ENCODE assay signal across 19 cellular contexts in genomic region chr3:167872941-167873340, GRCh38.
DNase-seq lines count a peak whose midpoint lies in the region; ATAC-seq and TF ChIP-seq lines count a peak whose summit lies in the region.
"Had no signal": no experiment of that assay in that cellular context is flagged by ENCODE, and none has a peak within 500 bp of the region (broad histone marks: within the 10 kb centered on the region; RNA-seq: fewer than 3 reads in every experiment).

No MANE protein-coding gene starts in this region.

- no peak overlapping the region for H3K4me3 Mint-ChIP-seq in glutamatergic neuron (ENCODE audit: unreplicated experiment)
- H3K4me3 Mint-ChIP-seq: activated CD8-positive, alpha-beta T cell treated with anti-CD3 and anti-CD28 coated beads for 36 hours; dendritic cell treated with granulocyte-macrophage colony-stimulating factor and Interleukin-4, amounts not matched to agents 40 ng/mL and 50 ng/mL, for 4 days; natural killer cell had no signal

- TF ChIP-seq CTCF in HCT116 (IDR thresholded peaks at IDR 0.05 in 2 of 3, conservative IDR thresholded peaks at IDR 0.05 in 1 of 3; ENCODE audit: borderline replicate concordance in 1 of 3, insufficient read depth in 1 of 3, low read depth in 2 of 3, low read length in 2 of 3), result peak in 2 of 3 experiments; percentile 32 to 51; a peak in 2 of 6 replicates
- peak; percentile 28 for TF ChIP-seq CTCF in RWPE2 (IDR thresholded peaks at IDR 0.05; ENCODE audit: poor library complexity, severe bottlenecking)
- TF ChIP-seq CTCF in glutamatergic neuron (IDR thresholded peaks at IDR 0.05; ENCODE audit: partially characterized antibody, unreplicated experiment), result peak; percentile 34

- H3K4me3 ChIP-seq in HCT116 (replicated peaks in 1 of 2; ENCODE audit: low read depth in 1 of 2, low read length in 2 of 2), result no peak overlapping the region
- no peak overlapping the region for H3K4me3 ChIP-seq in RWPE2 (ENCODE audit: severe bottlenecking)
- H3K4me3 ChIP-seq: gastroesophageal sphincter, skin epidermis, tibial nerve had no signal

- TF ChIP-seq POLR2A in HCT116 (IDR thresholded peaks at IDR 0.05; ENCODE audit: borderline replicate concordance, extremely low read depth, insufficient read depth, insufficient read length), result no peak

- TF ChIP-seq RAD21 in HCT116 (IDR thresholded peaks at IDR 0.05; ENCODE audit: low read depth), result no peak

- no peak overlapping the region for H3K27ac Mint-ChIP-seq in glutamatergic neuron (ENCODE audit: unreplicated experiment)
- H3K27ac Mint-ChIP-seq: activated CD8-positive, alpha-beta T cell treated with anti-CD3 and anti-CD28 coated beads for 36 hours; activated naive CD4-positive, alpha-beta T cell treated with anti-CD3 and anti-CD28 coated beads, Interleukin-2, amount 50 U/mL, for 72 hours; dendritic cell treated with granulocyte-macrophage colony-stimulating factor and Interleukin-4, amounts not matched to agents 40 ng/mL and 50 ng/mL, for 4 days; natural killer cell had no signal

- peaks cover 0 to 5% of the 10 kb centered on the region in 2 experiments; a peak in 2 of 4 replicates for H3K4me1 ChIP-seq in HCT116 (ENCODE audit: control insufficient read depth in 1 of 2, insufficient read depth in 2 of 2, low read length in 2 of 2)
- peaks cover 5% of the 10 kb centered on the region for H3K4me1 ChIP-seq in RWPE2 (ENCODE audit: insufficient read depth, poor library complexity, severe bottlenecking)

- H3K27me3 Mint-ChIP-seq in glutamatergic neuron (ENCODE audit: unreplicated experiment), result peaks cover 2% of the 10 kb centered on the region

- no peak overlapping the region for H3K9ac ChIP-seq in HCT116 (ENCODE audit: low read length)

- no peaks in the 10 kb centered on the region for H3K79me2 ChIP-seq in HCT116 (ENCODE audit: insufficient read depth, low read length)

- H3K4me1 Mint-ChIP-seq in glutamatergic neuron (ENCODE audit: low read depth, unreplicated experiment), result no peaks in the 10 kb centered on the region
- H3K4me1 Mint-ChIP-seq: natural killer cell had no signal

- RAD21 ChIA-PET in HCT116 (lab: Charles Lee; ENCODE audit: low non-redundant PET in 1 of 2, low total read pairs in 2 of 2, uncharacterized antibody in 2 of 2, unreplicated experiment in 2 of 2), result no interaction called here

- no TSS peak for BruUV-seq in HCT116 (replicated peaks; lab: Mats Ljungman, UMichigan)

- POLR2A ChIA-PET in HCT116 (lab: Charles Lee), result no interaction called here

- H3K36me3 Mint-ChIP-seq in glutamatergic neuron (ENCODE audit: unreplicated experiment), result no peaks in the 10 kb centered on the region
- H3K36me3 Mint-ChIP-seq: activated naive CD4-positive, alpha-beta T cell treated with anti-CD3 and anti-CD28 coated beads, Interleukin-2, amount 50 U/mL, for 72 hours; natural killer cell had no signal

- peak; percentile 73 for ATAC-seq in HCT116
- ATAC-seq in RWPE2 (ENCODE audit: low read depth), result no peak
- no peak for ATAC-seq in HG02884 (IDR thresholded peaks at IDR 0.05; ENCODE audit: unreplicated experiment)
- ATAC-seq: activated CD8-positive, alpha-beta T cell treated with anti-CD3 and anti-CD28 coated beads for 36 hours; activated naive CD4-positive, alpha-beta T cell treated with anti-CD3 and anti-CD28 coated beads, Interleukin-2, amount 50 U/mL, for 72 hours; gastroesophageal sphincter; natural killer cell had no signal

- H3K9me3 Mint-ChIP-seq in glutamatergic neuron (ENCODE audit: unreplicated experiment), result no peaks in the 10 kb centered on the region
- H3K9me3 Mint-ChIP-seq: activated CD8-positive, alpha-beta T cell treated with anti-CD3 and anti-CD28 coated beads for 36 hours; activated naive CD4-positive, alpha-beta T cell treated with anti-CD3 and anti-CD28 coated beads, Interleukin-2, amount 50 U/mL, for 72 hours; dendritic cell treated with granulocyte-macrophage colony-stimulating factor and Interleukin-4, amounts not matched to agents 40 ng/mL and 50 ng/mL, for 4 days; natural killer cell had no signal

- intact Hi-C loops in HCT116 (cut with micrococcal nuclease), result no loop called here

- DNase-seq in DMS53 (lab: John Stamatoyannopoulos, UW) (peak; percentile 26), DMS53 treated with DMSO at 0.1 percent for 48 hours (lab: John Stamatoyannopoulos, UW; ENCODE audit: unreplicated experiment) (no peak), HCT116 (ENCODE audit: low read depth, low spot score) (no peak), RWPE2 (ENCODE audit: low spot score) (no peak), glutamatergic neuron (no peak), kidney tubule cell (ENCODE audit: low spot score) (no peak), cerebellum (ENCODE audit: low spot score) (no peak)
- DNase-seq: activated CD8-positive, alpha-beta T cell treated with anti-CD3 and anti-CD28 coated beads for 36 hours; DND-41; kidney glomerular epithelial cell; natural killer cell; NCI-H1092 treated with DMSO at 0.1 percent for 48 hours; NCI-H526 treated with DMSO at 0.1 percent for 48 hours had no signal

- no peak overlapping the region for H3K4me2 ChIP-seq in HCT116 (ENCODE audit: low read length)

- H3K27ac ChIP-seq in HCT116 (ENCODE audit: low read depth, low read length), result no peak overlapping the region
- no peak overlapping the region for H3K27ac ChIP-seq in RWPE2 (ENCODE audit: poor library complexity, severe bottlenecking)
- H3K27ac ChIP-seq: gastroesophageal sphincter had no signal

- CTCF ChIA-PET in HCT116 (lab: Charles Lee), result interaction anchor here (0.7 to 3.4 kb wide), 7 partner anchors 9 to 492 kb away, joined by 3 to 20 read pairs (median 3); partner anchors contain the start of gene ZBBX

- H2AFZ ChIP-seq in HCT116 (ENCODE audit: low read depth, low read length, poor library complexity, severe bottlenecking), result no peak overlapping the region

- H4K20me1 ChIP-seq in HCT116 (ENCODE audit: insufficient read depth), result no peaks in the 10 kb centered on the region

- H3K9me3 ChIP-seq in HCT116 (ENCODE audit: control insufficient read depth in 1 of 2, insufficient read depth in 1 of 2, low read depth in 1 of 2, low read length in 2 of 2) (no peaks in the 10 kb centered on the region), RWPE2 (ENCODE audit: severe bottlenecking) (no peaks in the 10 kb centered on the region)
- H3K9me3 ChIP-seq: gastroesophageal sphincter, tibial nerve had no signal

- H3K9me2 ChIP-seq in HCT116 (ENCODE audit: insufficient read depth), result no peaks in the 10 kb centered on the region

- H3K27me3 ChIP-seq in HCT116 (ENCODE audit: insufficient read depth, low read length) (no peaks in the 10 kb centered on the region), RWPE2 (ENCODE audit: insufficient read depth, poor library complexity, severe bottlenecking) (no peaks in the 10 kb centered on the region)
- H3K27me3 ChIP-seq: gastroesophageal sphincter, tibial nerve had no signal

- H3K36me3 ChIP-seq in HCT116 (ENCODE audit: control insufficient read depth in 1 of 2, insufficient read depth in 2 of 2, low read length in 2 of 2) (no peaks in the 10 kb centered on the region), RWPE2 (ENCODE audit: low read depth) (no peaks in the 10 kb centered on the region)
- H3K36me3 ChIP-seq: gastroesophageal sphincter, tibial nerve had no signal

TF ChIP-seq in HCT116, 20 proteins besides CTCF, POLR2A, EP300 and RAD21:
- no peak for TF ChIP-seq REST (IDR thresholded peaks at IDR 0.05; ENCODE audit: low read depth)
- no peak for TF ChIP-seq SRF (IDR thresholded peaks at IDR 0.05; ENCODE audit: low read depth)
- no peak for TF ChIP-seq ELF1 (IDR thresholded peaks at IDR 0.05; ENCODE audit: borderline replicate concordance, low read depth)
- TF ChIP-seq SP1 (IDR thresholded peaks at IDR 0.05; ENCODE audit: low read depth), result no peak
- TF ChIP-seq SIN3A (IDR thresholded peaks at IDR 0.05; ENCODE audit: low read depth), result no peak
- no peak for TF ChIP-seq TCF7L2 (IDR thresholded peaks at IDR 0.05; ENCODE audit: borderline replicate concordance, extremely low read depth, insufficient read depth, insufficient read length)
- no peak for TF ChIP-seq ATF3 (IDR thresholded peaks at IDR 0.05)
TF ChIP-seq in HCT116: peak in this region for 0.
